8 cellular contexts compared by ENCODE assay signal in the genomic region with DNA sequence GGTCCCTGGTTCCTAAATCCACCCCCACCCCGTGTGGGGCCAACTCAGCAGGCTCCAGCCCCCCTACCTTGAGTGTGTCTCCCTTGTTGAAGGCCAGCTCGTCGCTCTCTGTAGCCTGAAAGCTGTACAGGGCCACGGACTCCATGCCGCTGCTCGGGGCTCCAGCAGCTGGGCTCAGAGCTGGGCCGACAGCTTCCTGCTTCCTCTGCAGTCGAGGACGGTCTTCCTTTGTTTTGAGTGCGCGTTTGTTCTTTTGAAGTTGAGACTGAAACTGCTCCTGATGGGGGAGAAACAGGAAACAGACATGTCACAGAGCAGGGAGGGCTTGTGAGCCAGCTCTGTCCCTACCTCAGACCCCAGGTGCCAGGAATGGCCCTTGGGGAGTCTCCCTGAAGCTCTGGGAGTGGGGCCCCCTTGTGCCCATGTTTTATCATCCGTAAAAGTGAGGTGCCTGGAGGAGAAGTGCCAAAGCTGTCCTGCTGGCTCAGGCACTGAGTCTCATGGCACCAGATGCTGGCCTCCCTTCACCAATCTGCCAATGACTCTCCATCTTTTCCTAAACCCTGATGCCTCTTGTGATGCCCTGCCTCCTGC. TPM values are rescaled to one million over a fixed set of nuclear protein-coding genes. Genes with fewer than 3 reads are reported as not detected.
DNase-seq lines count a peak whose midpoint lies in the region; ATAC-seq, FAIRE-seq and TF ChIP-seq lines count a peak whose summit lies in the region.
"Not testable (repeated sequence)": the region's sequence is repeated elsewhere in the genome, so short reads cannot be mapped to it uniquely, and the experiment has no call there.
"Had no signal": no experiment of that assay in that cellular context is flagged by ENCODE, and none has a peak within 500 bp of the region (broad histone marks: within the 10 kb centered on the region; RNA-seq: fewer than 3 reads in every experiment).

A gene (minus strand): TSS at position 176 of the 594 bp plus-strand sequence. CDS start 31 bp downstream, at position 145.

- not testable (repeated sequence) for H3K4me2 ChIP-seq in OCI-LY1 (ENCODE audit: low read length); HepG2 (ENCODE audit: low read depth, low read length)

- peak within 1 kb of the TSS; percentile 51 for H3K4me3 ChIP-seq in OCI-LY1 (ENCODE audit: low read depth, low read length, poor library complexity, severe bottlenecking)
- not testable (repeated sequence) for H3K4me3 ChIP-seq in HepG2 (replicated peaks in 1 of 3; ENCODE audit: insufficient read depth in 1 of 3, low read depth in 2 of 3, low read length in 3 of 3)

- H3K9me3 ChIP-seq in OCI-LY1 (ENCODE audit: low read length); HepG2 (ENCODE audit: low read length): not testable (repeated sequence)

- H3K27ac Mint-ChIP-seq in activated CD4-positive, alpha-beta T cell treated with anti-CD3 and anti-CD28 coated beads, Interleukin-2, amount 10 ng/mL, durations not matched to agents 7 days and 5 days; activated naive CD8-positive, alpha-beta T cell treated with anti-CD3 and anti-CD28 coated beads, Interleukin-2, amount 10 ng/mL, durations not matched to agents 7 days and 5 days; natural killer cell treated with Interleukin-12 subunit alpha and Interleukin-12 subunit beta and Interleukin-15 and Interleukin-18, amount 100 ng/mL, for 72 hours: not testable (repeated sequence)

- peak within 1 kb of the TSS; percentile 57; the same call in 1 of the 2 replicates for H3K9ac ChIP-seq in OCI-LY1 (ENCODE audit: low read length)
- H3K9ac ChIP-seq in HepG2 (ENCODE audit: insufficient read depth, low read depth, low read length), result not testable (repeated sequence)

- POLR2A ChIA-PET in activated CD4-positive, alpha-beta T cell treated with anti-CD3 and anti-CD28 coated beads, Interleukin-2, amount 10 ng/mL, durations not matched to agents 7 days and 5 days (lab: Charles Lee); activated naive CD8-positive, alpha-beta T cell treated with anti-CD3 and anti-CD28 coated beads, Interleukin-2, amount 10 ng/mL, durations not matched to agents 7 days and 5 days (lab: Charles Lee); HepG2 (lab: Yijun Ruan, JAX): not testable (repeated sequence)

- not testable (repeated sequence) for H3K36me3 Mint-ChIP-seq in activated CD4-positive, alpha-beta T cell treated with anti-CD3 and anti-CD28 coated beads, Interleukin-2, amount 10 ng/mL, durations not matched to agents 7 days and 5 days (ENCODE audit: low read depth); activated naive CD8-positive, alpha-beta T cell treated with anti-CD3 and anti-CD28 coated beads, Interleukin-2, amount 10 ng/mL, durations not matched to agents 7 days and 5 days; natural killer cell treated with Interleukin-12 subunit alpha and Interleukin-12 subunit beta and Interleukin-15 and Interleukin-18, amount 100 ng/mL, for 72 hours

- H3K4me3 Mint-ChIP-seq in activated CD4-positive, alpha-beta T cell treated with anti-CD3 and anti-CD28 coated beads, Interleukin-2, amount 10 ng/mL, durations not matched to agents 7 days and 5 days; activated naive CD8-positive, alpha-beta T cell treated with anti-CD3 and anti-CD28 coated beads, Interleukin-2, amount 10 ng/mL, durations not matched to agents 7 days and 5 days; natural killer cell treated with Interleukin-12 subunit alpha and Interleukin-12 subunit beta and Interleukin-15 and Interleukin-18, amount 100 ng/mL, for 72 hours: not testable (repeated sequence)

- no CpG with 5 or more reads among the region's 12 CpGs for WGBS in HepG2 (ENCODE audit: low lambda C conversion rate)

- not testable (repeated sequence) for H3K9me2 ChIP-seq in OCI-LY1 (ENCODE audit: low read depth, low read length)

- H4K20me1 ChIP-seq in OCI-LY1 (ENCODE audit: insufficient read depth, low read length); HepG2 (ENCODE audit: insufficient read depth, low read length): not testable (repeated sequence)

- TF ChIP-seq EP300 in HepG2 (IDR thresholded peaks at IDR 0.05; ENCODE audit: low read depth in 2 of 2, low read length in 2 of 2); HepG2 (CRISPR knock-in tag; IDR thresholded peaks at IDR 0.05; ENCODE audit: borderline replicate concordance): not testable (repeated sequence)

- H3K36me3 ChIP-seq in OCI-LY1 (ENCODE audit: insufficient read depth, low read length); HepG2 (replicated peaks in 1 of 2; ENCODE audit: control insufficient read depth in 1 of 2, insufficient read depth in 2 of 2, low read length in 2 of 2): not testable (repeated sequence)

- not testable (repeated sequence) for TF ChIP-seq POLR2A in HepG2 (IDR thresholded peaks at IDR 0.05; ENCODE audit: insufficient read depth in 1 of 2, low read depth in 2 of 2, low read length in 2 of 2)

- DNase-seq in activated CD4-positive, alpha-beta T cell treated with anti-CD3 and anti-CD28 coated beads, Interleukin-2, amount 10 ng/mL, durations not matched to agents 7 days and 5 days; activated naive CD8-positive, alpha-beta T cell treated with anti-CD3 and anti-CD28 coated beads, Interleukin-2, amount 10 ng/mL, durations not matched to agents 7 days and 5 days; HepG2 (ENCODE audit: low spot score); natural killer cell treated with Interleukin-12 subunit alpha and Interleukin-12 subunit beta and Interleukin-15 and Interleukin-18, amount 100 ng/mL, for 72 hours (ENCODE audit: low spot score): not testable (repeated sequence)

- not testable (repeated sequence) for H3F3A ChIP-seq in OCI-LY1 (ENCODE audit: insufficient read depth, low read length)

- CTCF ChIA-PET in activated CD4-positive, alpha-beta T cell treated with anti-CD3 and anti-CD28 coated beads, Interleukin-2, amount 10 ng/mL, durations not matched to agents 7 days and 5 days (lab: Charles Lee); HepG2 (lab: Yijun Ruan, JAX; ENCODE audit: low intra/inter-chr PET ratio, low total read pairs): not testable (repeated sequence)

- H3K4me1 Mint-ChIP-seq in activated CD4-positive, alpha-beta T cell treated with anti-CD3 and anti-CD28 coated beads, Interleukin-2, amount 10 ng/mL, durations not matched to agents 7 days and 5 days; activated naive CD8-positive, alpha-beta T cell treated with anti-CD3 and anti-CD28 coated beads, Interleukin-2, amount 10 ng/mL, durations not matched to agents 7 days and 5 days; natural killer cell treated with Interleukin-12 subunit alpha and Interleukin-12 subunit beta and Interleukin-15 and Interleukin-18, amount 100 ng/mL, for 72 hours (ENCODE audit: low read depth in 2 of 2): not testable (repeated sequence)

- ATAC-seq in GM18498 (IDR thresholded peaks at IDR 0.05; ENCODE audit: unreplicated experiment) (peak; percentile 30), esophagus mucosa (peak; percentile 17), HepG2 (peak; percentile 80)
- ATAC-seq in activated naive CD8-positive, alpha-beta T cell treated with anti-CD3 and anti-CD28 coated beads, Interleukin-2, amount 10 ng/mL, durations not matched to agents 7 days and 5 days (ENCODE audit: low read depth), result peak; percentile 77
- ATAC-seq in natural killer cell treated with Interleukin-12 subunit alpha and Interleukin-12 subunit beta and Interleukin-15 and Interleukin-18, amount 100 ng/mL, for 72 hours, result peak; percentile 71 to 77

- in situ Hi-C loops in HepG2 (cut with HindIII; ENCODE audit: extremely low pct_ligation_motif_present, low pct_unique_long_range_greater_than_20kb), result not testable (repeated sequence)

- H3K27ac ChIP-seq in OCI-LY1 (ENCODE audit: low read depth, low read length, poor library complexity, severe bottlenecking); HepG2 (ENCODE audit: extremely low read length, insufficient read depth, low read length): not testable (repeated sequence)

- TF ChIP-seq CTCF in OCI-LY1 (IDR thresholded peaks at IDR 0.05; ENCODE audit: low read length); HepG2 (CRISPR knock-in tag; IDR thresholded peaks at IDR 0.05): not testable (repeated sequence)

- intact Hi-C loops in HepG2 (cut with micrococcal nuclease; ENCODE audit: unreplicated experiment), result not testable (repeated sequence)

- not testable (repeated sequence) for H3K79me2 ChIP-seq in OCI-LY1 (ENCODE audit: insufficient read depth, low read length); HepG2 (ENCODE audit: insufficient read depth, low read length)

- not testable (repeated sequence) for BruUV-seq in HepG2 (replicated peaks; lab: Mats Ljungman, UMichigan)

- not testable (repeated sequence) for H2AFZ ChIP-seq in OCI-LY1 (ENCODE audit: low read length); HepG2 (ENCODE audit: low read length)

- FAIRE-seq in HepG2 (lab: Jason Lieb, UNC), result peak; percentile 70

- H3K27me3 ChIP-seq in OCI-LY1 (ENCODE audit: insufficient read depth, low read length); HepG2 (ENCODE audit: control insufficient read depth in 1 of 2, insufficient read depth in 2 of 2, low read length in 2 of 2): not testable (repeated sequence)

- TF ChIP-seq RAD21 in HepG2 (CRISPR knock-in tag; IDR thresholded peaks at IDR 0.05), result not testable (repeated sequence)

- not testable (repeated sequence) for H3K27me3 Mint-ChIP-seq in activated CD4-positive, alpha-beta T cell treated with anti-CD3 and anti-CD28 coated beads, Interleukin-2, amount 10 ng/mL, durations not matched to agents 7 days and 5 days; activated naive CD8-positive, alpha-beta T cell treated with anti-CD3 and anti-CD28 coated beads, Interleukin-2, amount 10 ng/mL, durations not matched to agents 7 days and 5 days; natural killer cell treated with Interleukin-12 subunit alpha and Interleukin-12 subunit beta and Interleukin-15 and Interleukin-18, amount 100 ng/mL, for 72 hours

- not testable (repeated sequence) for H3K4me1 ChIP-seq in OCI-LY1 (ENCODE audit: insufficient read depth, low read length, severe bottlenecking); HepG2 (ENCODE audit: insufficient read depth, low read length)

- H3K9me3 Mint-ChIP-seq in activated CD4-positive, alpha-beta T cell treated with anti-CD3 and anti-CD28 coated beads, Interleukin-2, amount 10 ng/mL, durations not matched to agents 7 days and 5 days; activated naive CD8-positive, alpha-beta T cell treated with anti-CD3 and anti-CD28 coated beads, Interleukin-2, amount 10 ng/mL, durations not matched to agents 7 days and 5 days; natural killer cell treated with Interleukin-12 subunit alpha and Interleukin-12 subunit beta and Interleukin-15 and Interleukin-18, amount 100 ng/mL, for 72 hours: not testable (repeated sequence)

RNA-seq across cellular contexts. Expression of the gene that starts here (rescaled TPM):
- 10 to 100 TPM; 35.4 to 39.2 TPM for total RNA-seq in activated CD4-positive, alpha-beta T cell treated with anti-CD3 and anti-CD28 coated beads, Interleukin-2, amount 10 ng/mL, durations not matched to agents 7 days and 5 days
- 10 to 100 TPM; 27.7 to 30.3 TPM for total RNA-seq in activated naive CD8-positive, alpha-beta T cell treated with anti-CD3 and anti-CD28 coated beads, Interleukin-2, amount 10 ng/mL, durations not matched to agents 7 days and 5 days
- total RNA-seq in esophagus mucosa (1.00 TPM), HepG2 (2016; rRNA removed; fragmentation: Illumina TruSeq; extraction: Trizol) (0.77 and 0.90 TPM in 2 replicates)
- total RNA-seq in HepG2 (2016; cell fraction: cytosol; rRNA removed; fragmentation: Illumina TruSeq; extraction: Trizol; ENCODE audit: low read depth), result 0.10 and 0.35 TPM in 2 replicates
- 0.76 and 1.1 TPM in 2 replicates for total RNA-seq in HepG2 (2016; cell fraction: insoluble cytoplasmic fraction; rRNA removed; fragmentation: Illumina TruSeq; extraction: Trizol)
- 0.31 and 0.69 TPM in 2 replicates for total RNA-seq in HepG2 (2016; cell fraction: membrane; rRNA removed; fragmentation: Illumina TruSeq; extraction: Trizol)
- 0.31 and 0.60 TPM in 2 replicates for total RNA-seq in HepG2 (2016; cell fraction: nucleus; rRNA removed; fragmentation: Illumina TruSeq; extraction: Trizol)
- polyA plus RNA-seq in HepG2 (2011; rRNA removed), result 1.6 and 1.7 TPM in 2 replicates
- 0.79 and 2.2 TPM in 2 replicates for polyA plus RNA-seq in HepG2 (2011; cell fraction: cytosol; rRNA removed)
- polyA plus RNA-seq in HepG2 (2011; cell fraction: nucleus; rRNA removed), result 1.8 and 2.6 TPM in 2 replicates
- 0.37 and 0.85 TPM in 2 replicates for polyA plus RNA-seq in HepG2 (2012)
- polyA plus RNA-seq in HepG2 (2016; cell fraction: cytosol; fragmentation: Illumina TruSeq; extraction: Trizol; ENCODE audit: low read depth), result 0.12 and 0.14 TPM in 2 replicates
- polyA plus RNA-seq in HepG2 (2016; cell fraction: insoluble cytoplasmic fraction; fragmentation: Illumina TruSeq; extraction: Trizol; ENCODE audit: low read depth), result 0.44 and 0.88 TPM in 2 replicates
- 0.29 and 0.35 TPM in 2 replicates for polyA plus RNA-seq in HepG2 (2016; cell fraction: membrane; fragmentation: Illumina TruSeq; extraction: Trizol; ENCODE audit: low read depth)
- 1.00 and 1.2 TPM in 2 replicates for polyA plus RNA-seq in HepG2 (2016; cell fraction: nucleus; fragmentation: Illumina TruSeq; extraction: Trizol; ENCODE audit: insufficient read depth, low read depth)
- 0.16 and 2.7 TPM in 2 replicates for polyA minus RNA-seq in HepG2 (2011; rRNA and poly(A)+ RNA removed; ENCODE audit: low replicate concordance)
- polyA minus RNA-seq in HepG2 (2011; cell fraction: cytosol; rRNA and poly(A)+ RNA removed), result 0.49 and 0.79 TPM in 2 replicates
- polyA minus RNA-seq in HepG2 (2011; cell fraction: nucleus; rRNA and poly(A)+ RNA removed), result 0.75 and 0.90 TPM in 2 replicates
- total RNA-seq in natural killer cell treated with Interleukin-12 subunit alpha and Interleukin-12 subunit beta and Interleukin-15 and Interleukin-18, amount 100 ng/mL, for 72 hours, result 10 to 100 TPM in 1 of 2 donors, 1 to 10 TPM in 1; 8.2 to 15.9 TPM
- polyA plus RNA-seq: cardiac muscle cell had no signal

Comparison
In these comparisons a context has a peak if more than half of its experiments do, and no peak if none do; other contexts are left out.
1. Peak in ATAC-seq in esophagus mucosa; RNA of the gene not detected or under 1 TPM.
2. ATAC-seq: peak in every context shown above with its lines; median percentile 80 in HepG2; 77 in activated naive CD8-positive, alpha-beta T cell treated with anti-CD3 and anti-CD28 coated beads, Interleukin-2, amount 10 ng/mL, durations not matched to agents 7 days and 5 days; 74 in natural killer cell treated with Interleukin-12 subunit alpha and Interleukin-12 subunit beta and Interleukin-15 and Interleukin-18, amount 100 ng/mL, for 72 hours; 30 in GM18498; 17 in esophagus mucosa.